Comparison of ENCODE assay signal across 19 cellular contexts in genomic region chr4:118829107-118829506, GRCh38.
"Had no signal": no experiment of that assay in that cellular context is flagged by ENCODE, and none has a peak within 500 bp of the region (broad histone marks: within the 10 kb centered on the region; RNA-seq: fewer than 3 reads in every experiment).

No MANE protein-coding gene starts in this region.

- DNase-seq: cortex of kidney; dorsolateral prefrontal cortex; effector CD8-positive, alpha-beta T cell; heart left ventricle; hippocampal formation; mesendoderm; naive B cell; psoas muscle; retina; stimulated activated CD4-positive, alpha-beta T cell treated with anti-CD3 and anti-CD28 coated beads, Interleukin-2, amount 100 ng/mL, for 24 hours; stimulated activated CD4-positive, alpha-beta T cell treated with anti-CD3 and anti-CD28 coated beads, Interleukin-4, amount 100 ng/mL, for 4 hours; stimulated activated naive B cell treated with anti-CD40 and anti-IgM and Interleukin-4, amounts not matched to agents 10 μg/mL and 1 μg/mL and 100 μg/mL, for 72 hours; stimulated activated naive CD8-positive, alpha-beta T cell treated with anti-CD3 and anti-CD28 coated beads, Interleukin-15, amount 100 ng/mL, for 72 hours; testis had no signal

- H3K4me3 ChIP-seq: dorsolateral prefrontal cortex, heart left ventricle, psoas muscle, testis, tibial nerve had no signal

- H3K27me3 Mint-ChIP-seq: naive B cell; stimulated activated naive B cell treated with anti-CD40 and anti-IgM and Interleukin-4, amounts not matched to agents 10 μg/mL and 1 μg/mL and 100 μg/mL, for 72 hours; stimulated activated naive CD8-positive, alpha-beta T cell treated with anti-CD3 and anti-CD28 coated beads, Interleukin-15, amount 100 ng/mL, for 72 hours had no signal

- H3K9me3 ChIP-seq: heart left ventricle, psoas muscle, testis, tibial nerve had no signal

- H3K4me1 ChIP-seq: testis had no signal

- H3K9me3 Mint-ChIP-seq: naive B cell; nephron; stimulated activated naive B cell treated with anti-CD40 and anti-IgM and Interleukin-4, amounts not matched to agents 10 μg/mL and 1 μg/mL and 100 μg/mL, for 72 hours; stimulated activated naive CD8-positive, alpha-beta T cell treated with anti-CD3 and anti-CD28 coated beads, Interleukin-15, amount 100 ng/mL, for 72 hours had no signal

- H3K27me3 ChIP-seq: dorsolateral prefrontal cortex, heart left ventricle, testis, tibial nerve had no signal

- H3K27ac Mint-ChIP-seq: nephron; stimulated activated naive B cell treated with anti-CD40 and anti-IgM and Interleukin-4, amounts not matched to agents 10 μg/mL and 1 μg/mL and 100 μg/mL, for 72 hours; stimulated activated naive CD8-positive, alpha-beta T cell treated with anti-CD3 and anti-CD28 coated beads, Interleukin-15, amount 100 ng/mL, for 72 hours had no signal

- FAIRE-seq: frontal cortex had no signal

- H3K4me3 Mint-ChIP-seq: naive B cell; nephron; stimulated activated naive B cell treated with anti-CD40 and anti-IgM and Interleukin-4, amounts not matched to agents 10 μg/mL and 1 μg/mL and 100 μg/mL, for 72 hours; stimulated activated naive CD8-positive, alpha-beta T cell treated with anti-CD3 and anti-CD28 coated beads, Interleukin-15, amount 100 ng/mL, for 72 hours had no signal

- H3K27ac ChIP-seq: dorsolateral prefrontal cortex, heart left ventricle, psoas muscle, testis, tibial nerve had no signal

- ATAC-seq: esophagus mucosa; heart left ventricle; psoas muscle; sciatic nerve; stimulated activated naive B cell treated with anti-CD40 and anti-IgM and Interleukin-4, amounts not matched to agents 10 μg/mL and 1 μg/mL and 100 μg/mL, for 72 hours; stimulated activated naive CD8-positive, alpha-beta T cell treated with anti-CD3 and anti-CD28 coated beads, Interleukin-15, amount 100 ng/mL, for 72 hours had no signal
